Comparison of ENCODE assay signal across 1 cellular context in the genomic region with DNA sequence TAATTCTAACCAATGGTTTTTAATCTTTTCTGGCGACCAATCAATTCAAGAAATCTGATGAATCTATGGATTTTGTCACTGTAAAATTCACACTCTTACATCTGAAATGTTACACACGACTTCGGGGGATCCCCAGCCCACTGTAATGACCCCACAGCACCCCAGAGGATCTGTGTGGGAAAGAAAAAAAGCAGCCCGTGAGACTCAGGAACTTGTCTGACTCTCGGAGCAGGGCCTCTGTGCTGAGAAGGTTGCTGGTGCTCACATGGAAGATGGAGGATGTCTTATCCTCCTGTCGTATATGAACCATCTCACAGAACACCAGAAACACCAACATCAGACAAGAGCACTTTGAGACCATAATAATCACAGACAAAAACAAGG.
TF ChIP-seq lines count a peak whose summit lies in the region.

No MANE protein-coding gene starts in this region.

TF ChIP-seq in IMR-90, 13 proteins besides CTCF, POLR2A, EP300 and RAD21 (continued from another document):
- TF ChIP-seq ELK1 (IDR thresholded peaks at IDR 0.05; ENCODE audit: borderline replicate concordance, low read depth, low read length): no peak
- no peak for TF ChIP-seq RCOR1 (IDR thresholded peaks at IDR 0.05; ENCODE audit: insufficient replicate concordance, low read length)
- no peak for TF ChIP-seq BHLHE40 (IDR thresholded peaks at IDR 0.05; ENCODE audit: low read depth, low read length)
- TF ChIP-seq NFE2L2 (IDR thresholded peaks at IDR 0.05; ENCODE audit: low read depth, low read length): no peak
- no peak for TF ChIP-seq USF2 (IDR thresholded peaks at IDR 0.05; ENCODE audit: low read depth, low read length)
- TF ChIP-seq CEBPB (IDR thresholded peaks at IDR 0.05; ENCODE audit: low read depth, low read length): no peak
